6 cellular contexts compared by ENCODE assay signal in genomic region chr16:67104061-67104460, GRCh38. TPM values are rescaled to one million over a fixed set of nuclear protein-coding genes. Genes with fewer than 3 reads are reported as not detected.
DNase-seq lines count a peak whose midpoint lies in the region; ATAC-seq and TF ChIP-seq lines count a peak whose summit lies in the region.

No MANE protein-coding gene starts in this region.

- H3K4me3 ChIP-seq in AG04450 (ENCODE audit: low read depth, low read length) (no peak overlapping the region), MG63 (no peak overlapping the region)

- DNase-seq in AG04450 (ENCODE audit: low read depth, low spot score): no peak
- peak; percentile 36 for DNase-seq in MG63
- DNase-seq in foreskin keratinocyte: no peak
- DNase-seq in activated T-helper 2 cell treated with anti-CD3 and anti-CD28 coated beads, Interferon-gamma antibody, Interleukin-2, Interleukin-4, amounts not matched to agents 10 μg/mL and 5 μg/mL and 100 μg/mL, durations not matched to agents 14 hours and 24 hours and 36 hours (ENCODE audit: low spot score): no peak
- no peak for DNase-seq in ecto neural progenitor cell (ENCODE audit: low spot score)

- ATAC-seq in foreskin keratinocyte (peak; percentile 41), HG02571 (IDR thresholded peaks at IDR 0.05; ENCODE audit: unreplicated experiment) (no peak)

- H3K36me3 Mint-ChIP-seq in activated T-helper 2 cell treated with anti-CD3 and anti-CD28 coated beads, Interferon-gamma antibody, Interleukin-2, Interleukin-4, amounts not matched to agents 10 μg/mL and 5 μg/mL and 100 μg/mL, durations not matched to agents 14 hours and 24 hours and 36 hours (ENCODE audit: low read depth): peaks cover 23% of the 10 kb centered on the region

- H3K27me3 ChIP-seq in AG04450 (ENCODE audit: control insufficient read depth, insufficient read depth, low read length) (no peaks in the 10 kb centered on the region), MG63 (no peaks in the 10 kb centered on the region), foreskin keratinocyte (no peaks in the 10 kb centered on the region)

- TF ChIP-seq CTCF in AG04450 (IDR thresholded peaks at IDR 0.05; ENCODE audit: low read depth, low read length): peak; percentile 37
- TF ChIP-seq CTCF in foreskin keratinocyte (conservative IDR thresholded peaks at IDR 0.05): peak; percentile 52

- H3K9me3 Mint-ChIP-seq in activated T-helper 2 cell treated with anti-CD3 and anti-CD28 coated beads, Interferon-gamma antibody, Interleukin-2, Interleukin-4, amounts not matched to agents 10 μg/mL and 5 μg/mL and 100 μg/mL, durations not matched to agents 14 hours and 24 hours and 36 hours: no peaks in the 10 kb centered on the region

- H3K27ac ChIP-seq in AG04450 (ENCODE audit: low read depth, low read length) (no peak overlapping the region), foreskin keratinocyte (no peak overlapping the region)

- H3K36me3 ChIP-seq in MG63: peaks cover 8% of the 10 kb centered on the region; the same call in 1 of the 2 replicates

- H3K4me1 Mint-ChIP-seq in activated T-helper 2 cell treated with anti-CD3 and anti-CD28 coated beads, Interferon-gamma antibody, Interleukin-2, Interleukin-4, amounts not matched to agents 10 μg/mL and 5 μg/mL and 100 μg/mL, durations not matched to agents 14 hours and 24 hours and 36 hours (ENCODE audit: low read depth): peaks cover 7% of the 10 kb centered on the region

- peaks cover 4% of the 10 kb centered on the region for H3K4me1 ChIP-seq in foreskin keratinocyte

- intact Hi-C loops in activated T-helper 2 cell treated with anti-CD3 and anti-CD28 coated beads, Interferon-gamma antibody, Interleukin-2, Interleukin-4, amounts not matched to agents 10 μg/mL and 5 μg/mL and 100 μg/mL, durations not matched to agents 14 hours and 24 hours and 36 hours (cut with micrococcal nuclease): loop anchor here (5.0 kb wide), 1 partner anchor 47 kb away; no protein-coding TSS in a partner anchor

- no peaks in the 10 kb centered on the region; the same call in 1 of the 2 replicates for H3K9me3 ChIP-seq in AG04450 (ENCODE audit: control insufficient read depth, insufficient read depth, low read length)
- no peaks in the 10 kb centered on the region for H3K9me3 ChIP-seq in MG63

- POLR2A ChIA-PET in AG04450 (lab: Yijun Ruan, JAX): no interaction called here

- CTCF ChIA-PET in AG04450 (lab: Charles Lee): interaction anchor here (0.5 to 8.0 kb wide), 7 partner anchors 11 to 150 kb away, joined by 3 to 127 read pairs (median 4); partner anchors contain the start of gene EXOC3L1

- no peaks in the 10 kb centered on the region for H3K27me3 Mint-ChIP-seq in activated T-helper 2 cell treated with anti-CD3 and anti-CD28 coated beads, Interferon-gamma antibody, Interleukin-2, Interleukin-4, amounts not matched to agents 10 μg/mL and 5 μg/mL and 100 μg/mL, durations not matched to agents 14 hours and 24 hours and 36 hours (ENCODE audit: low read depth)

- no peak overlapping the region for H3K4me3 Mint-ChIP-seq in activated T-helper 2 cell treated with anti-CD3 and anti-CD28 coated beads, Interferon-gamma antibody, Interleukin-2, Interleukin-4, amounts not matched to agents 10 μg/mL and 5 μg/mL and 100 μg/mL, durations not matched to agents 14 hours and 24 hours and 36 hours (ENCODE audit: low read depth)

- no peak overlapping the region for H3K27ac Mint-ChIP-seq in activated T-helper 2 cell treated with anti-CD3 and anti-CD28 coated beads, Interferon-gamma antibody, Interleukin-2, Interleukin-4, amounts not matched to agents 10 μg/mL and 5 μg/mL and 100 μg/mL, durations not matched to agents 14 hours and 24 hours and 36 hours

RNA-seq across cellular contexts. Expression of gene PHAF1, which starts 5.7 kb away (rescaled TPM):
- polyA plus RNA-seq in AG04450 (2011; rRNA removed) (24.6 and 26.1 TPM in 2 replicates), foreskin keratinocyte (9.7 and 11.2 TPM in 2 replicates)
- polyA minus RNA-seq in AG04450 (2011; rRNA and poly(A)+ RNA removed): 24.2 and 31.1 TPM in 2 replicates
- total RNA-seq in MG63 (2014; rRNA removed; shearing (Covaris generic); ENCODE audit: low replicate concordance): 5.6 and 18.9 TPM in 2 replicates
- 15.7 and 18.1 TPM in 2 replicates for total RNA-seq in foreskin keratinocyte
- total RNA-seq in activated T-helper 2 cell treated with anti-CD3 and anti-CD28 coated beads, Interferon-gamma antibody, Interleukin-2, Interleukin-4, amounts not matched to agents 10 μg/mL and 5 μg/mL and 100 μg/mL, durations not matched to agents 14 hours and 24 hours and 36 hours: 17.4 and 17.8 TPM in 2 replicates

RNA-seq across cellular contexts. Expression of gene B3GNT9, which starts 46.7 kb away (rescaled TPM):
- polyA plus RNA-seq in AG04450 (2011; rRNA removed) (18.6 and 25.6 TPM in 2 replicates), foreskin keratinocyte (7.9 and 9.6 TPM in 2 replicates)
- 20.3 and 21.7 TPM in 2 replicates for polyA minus RNA-seq in AG04450 (2011; rRNA and poly(A)+ RNA removed)
- 5.2 and 10.0 TPM in 2 replicates for total RNA-seq in MG63 (2014; rRNA removed; shearing (Covaris generic); ENCODE audit: low replicate concordance)
- total RNA-seq in foreskin keratinocyte: 9.0 and 12.1 TPM in 2 replicates
- 5.0 and 5.1 TPM in 2 replicates for total RNA-seq in activated T-helper 2 cell treated with anti-CD3 and anti-CD28 coated beads, Interferon-gamma antibody, Interleukin-2, Interleukin-4, amounts not matched to agents 10 μg/mL and 5 μg/mL and 100 μg/mL, durations not matched to agents 14 hours and 24 hours and 36 hours

RNA-seq across cellular contexts. Expression of gene TRADD, which starts 55.6 kb away (rescaled TPM):
- polyA plus RNA-seq in AG04450 (2011; rRNA removed) (9.4 and 10.9 TPM in 2 replicates), foreskin keratinocyte (21.5 and 26.6 TPM in 2 replicates)
- 3.7 and 4.6 TPM in 2 replicates for polyA minus RNA-seq in AG04450 (2011; rRNA and poly(A)+ RNA removed)
- total RNA-seq in MG63 (2014; rRNA removed; shearing (Covaris generic); ENCODE audit: low replicate concordance): 11.4 and 14.4 TPM in 2 replicates
- 14.7 and 19.3 TPM in 2 replicates for total RNA-seq in foreskin keratinocyte
- total RNA-seq in activated T-helper 2 cell treated with anti-CD3 and anti-CD28 coated beads, Interferon-gamma antibody, Interleukin-2, Interleukin-4, amounts not matched to agents 10 μg/mL and 5 μg/mL and 100 μg/mL, durations not matched to agents 14 hours and 24 hours and 36 hours: 35.0 and 38.3 TPM in 2 replicates

RNA-seq across cellular contexts. Expression of gene FBXL8, which starts 55.7 kb away (rescaled TPM):
- polyA plus RNA-seq in AG04450 (2011; rRNA removed) (2.7 and 3.2 TPM in 2 replicates), foreskin keratinocyte (2.6 and 2.8 TPM in 2 replicates)
- 2.1 TPM in 2 replicates for polyA minus RNA-seq in AG04450 (2011; rRNA and poly(A)+ RNA removed)
- 2.5 and 7.0 TPM in 2 replicates for total RNA-seq in MG63 (2014; rRNA removed; shearing (Covaris generic); ENCODE audit: low replicate concordance)
- total RNA-seq in foreskin keratinocyte: 3.6 and 3.8 TPM in 2 replicates
- total RNA-seq in activated T-helper 2 cell treated with anti-CD3 and anti-CD28 coated beads, Interferon-gamma antibody, Interleukin-2, Interleukin-4, amounts not matched to agents 10 μg/mL and 5 μg/mL and 100 μg/mL, durations not matched to agents 14 hours and 24 hours and 36 hours: 26.4 and 26.7 TPM in 2 replicates
